1 cellular context compared by ENCODE assay signal in genomic region chr19:39916236-39916635, GRCh38.
A peak's percentile ranks its signal among the peaks of the same experiment; 100 is the strongest.
TF ChIP-seq lines count a peak whose summit lies in the region.

No MANE protein-coding gene starts in this region.

TF ChIP-seq in HepG2, 621 proteins besides CTCF, POLR2A, EP300 and RAD21:
- TF ChIP-seq TFDP1 (CRISPR knock-in tag; IDR thresholded peaks at IDR 0.05; ENCODE audit: borderline replicate concordance) (no peak), ZNF263 (CRISPR knock-in tag; IDR thresholded peaks at IDR 0.05) (0 out of 2 replicates have a peak, but pooled peaks have one; percentile 30)
